Comparison of ENCODE assay signal across 12 cellular contexts in the genomic region with DNA sequence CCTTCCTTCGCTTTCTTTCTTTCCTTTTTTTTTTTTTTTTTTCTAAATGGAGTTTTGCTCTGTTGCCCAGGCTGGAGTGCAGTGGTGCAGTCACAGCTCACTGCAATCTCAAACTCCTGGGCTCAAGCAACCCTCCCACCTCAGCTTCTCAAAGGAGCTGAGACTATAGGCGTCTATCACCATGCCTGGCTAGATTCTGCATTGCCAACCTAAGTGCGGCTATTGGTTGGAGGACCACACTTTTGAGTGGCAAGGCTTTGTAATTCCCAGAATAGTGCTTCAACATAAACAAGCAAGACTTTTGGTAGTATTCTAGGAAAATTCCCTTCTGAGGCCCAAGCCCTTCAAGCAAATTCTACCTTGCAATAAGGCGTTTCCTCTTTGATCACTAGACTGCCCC.
DNase-seq lines count a peak whose midpoint lies in the region; ATAC-seq, FAIRE-seq and TF ChIP-seq lines count a peak whose summit lies in the region.
"Had no signal": no experiment of that assay in that cellular context is flagged by ENCODE, and none has a peak within 500 bp of the region (broad histone marks: within the 10 kb centered on the region; RNA-seq: fewer than 3 reads in every experiment).

No MANE protein-coding gene starts in this region.

- WGBS in esophagus muscularis mucosa: 82% methylated on average over 3 of the region's 4 CpGs
- 81 to 85% methylated on average over 4 of the region's 4 CpGs for WGBS in testis, 2 donors

- no peaks in the 10 kb centered on the region for H3K9me3 Mint-ChIP-seq in activated CD8-positive, alpha-beta memory T cell treated with anti-CD3 and anti-CD28 coated beads, Interleukin-2, amount 10 ng/mL, durations not matched to agents 7 days and 5 days (ENCODE audit: low read depth)
- H3K9me3 Mint-ChIP-seq in stimulated activated effector memory CD8-positive, alpha-beta T cell treated with anti-CD3 and anti-CD28 coated beads, Interleukin-12 subunit alpha, Interleukin-12 subunit beta, amount 100 ng/mL, for 72 hours: no peaks in the 10 kb centered on the region

- H3K4me1 Mint-ChIP-seq in activated CD8-positive, alpha-beta memory T cell treated with anti-CD3 and anti-CD28 coated beads, Interleukin-2, amount 10 ng/mL, durations not matched to agents 7 days and 5 days: peaks cover 69% of the 10 kb centered on the region
- H3K4me1 Mint-ChIP-seq in stimulated activated effector memory CD8-positive, alpha-beta T cell treated with anti-CD3 and anti-CD28 coated beads, Interleukin-12 subunit alpha, Interleukin-12 subunit beta, amount 100 ng/mL, for 72 hours: peaks cover 64% of the 10 kb centered on the region

- CTCF ChIA-PET in activated CD8-positive, alpha-beta memory T cell treated with anti-CD3 and anti-CD28 coated beads, Interleukin-2, amount 10 ng/mL, durations not matched to agents 7 days and 5 days (lab: Charles Lee): interaction anchor here (0.7 to 12.9 kb wide), 12 partner anchors 9 to 227 kb away, joined by 3 to 205 read pairs (median 9); a partner anchor contains a TSS

- no peak for ATAC-seq in activated CD8-positive, alpha-beta memory T cell treated with anti-CD3 and anti-CD28 coated beads, Interleukin-2, amount 10 ng/mL, durations not matched to agents 7 days and 5 days
- ATAC-seq in stimulated activated effector memory CD8-positive, alpha-beta T cell treated with anti-CD3 and anti-CD28 coated beads, Interleukin-12 subunit alpha, Interleukin-12 subunit beta, amount 100 ng/mL, for 72 hours: no peak

- no peak for FAIRE-seq in GM19239 (lab: Jason Lieb, UNC)
- FAIRE-seq: frontal cortex had no signal

- H3K36me3 Mint-ChIP-seq in activated CD8-positive, alpha-beta memory T cell treated with anti-CD3 and anti-CD28 coated beads, Interleukin-2, amount 10 ng/mL, durations not matched to agents 7 days and 5 days: peaks cover 6% of the 10 kb centered on the region
- H3K36me3 Mint-ChIP-seq in stimulated activated effector memory CD8-positive, alpha-beta T cell treated with anti-CD3 and anti-CD28 coated beads, Interleukin-12 subunit alpha, Interleukin-12 subunit beta, amount 100 ng/mL, for 72 hours: peaks cover 13% of the 10 kb centered on the region

- H3K36me3 ChIP-seq in esophagus muscularis mucosa (no peaks in the 10 kb centered on the region), testis (ENCODE audit: low read depth, missing control alignments) (no peaks in the 10 kb centered on the region)
- H3K36me3 ChIP-seq: adrenal gland had no signal

- H3K27ac Mint-ChIP-seq in activated CD8-positive, alpha-beta memory T cell treated with anti-CD3 and anti-CD28 coated beads, Interleukin-2, amount 10 ng/mL, durations not matched to agents 7 days and 5 days: peak overlapping the region; percentile 91
- H3K27ac Mint-ChIP-seq in stimulated activated effector memory CD8-positive, alpha-beta T cell treated with anti-CD3 and anti-CD28 coated beads, Interleukin-12 subunit alpha, Interleukin-12 subunit beta, amount 100 ng/mL, for 72 hours: peak overlapping the region; percentile 93

- peak overlapping the region; percentile 74 to 79 (median 76) for H3K27ac ChIP-seq in esophagus muscularis mucosa (replicated peaks in 1 of 4)
- H3K27ac ChIP-seq in testis: no peak overlapping the region
- H3K27ac ChIP-seq: adrenal gland had no signal

- H3K4me3 ChIP-seq in esophagus muscularis mucosa (no peak overlapping the region), testis (no peak overlapping the region)
- H3K4me3 ChIP-seq: adrenal gland had no signal

- H3K4me3 Mint-ChIP-seq in activated CD8-positive, alpha-beta memory T cell treated with anti-CD3 and anti-CD28 coated beads, Interleukin-2, amount 10 ng/mL, durations not matched to agents 7 days and 5 days: peak overlapping the region; percentile 70
- H3K4me3 Mint-ChIP-seq in stimulated activated effector memory CD8-positive, alpha-beta T cell treated with anti-CD3 and anti-CD28 coated beads, Interleukin-12 subunit alpha, Interleukin-12 subunit beta, amount 100 ng/mL, for 72 hours: peak overlapping the region; percentile 59

- no peaks in the 10 kb centered on the region for H3K27me3 Mint-ChIP-seq in activated CD8-positive, alpha-beta memory T cell treated with anti-CD3 and anti-CD28 coated beads, Interleukin-2, amount 10 ng/mL, durations not matched to agents 7 days and 5 days

- DNase-seq in activated CD8-positive, alpha-beta memory T cell treated with anti-CD3 and anti-CD28 coated beads, Interleukin-2, amount 10 ng/mL, durations not matched to agents 7 days and 5 days: no peak
- no peak for DNase-seq in activated CD8-positive, alpha-beta memory T cell treated with anti-CD3 and anti-CD28 coated beads, Interleukin-2, amount 50 U/mL, for 4 hours
- DNase-seq in SK-MEL-5 (ENCODE audit: low read depth, low spot score): peak; percentile 48
- DNase-seq in esophagus muscularis mucosa (ENCODE audit: extremely low spot score): no peak
- no peak for DNase-seq in stimulated activated effector memory CD8-positive, alpha-beta T cell treated with anti-CD3 and anti-CD28 coated beads, Interleukin-12 subunit alpha, Interleukin-12 subunit beta, amount 100 ng/mL, for 72 hours (ENCODE audit: low spot score in 2 of 2)
- DNase-seq in G401 (ENCODE audit: low spot score): no peak
- DNase-seq in GM19239 (ENCODE audit: insufficient read length, low spot score): no peak
- DNase-seq in testis: no peak
- DNase-seq: adrenal gland, DND-41, NCI-H2081 had no signal

- H3K4me1 ChIP-seq in esophagus muscularis mucosa: peaks cover 29 to 59% (median 40%) of the 10 kb centered on the region in 4 donors
- H3K4me1 ChIP-seq in testis: peaks cover 20% of the 10 kb centered on the region

- H3K27me3 ChIP-seq in esophagus muscularis mucosa: no peaks in the 10 kb centered on the region
- H3K27me3 ChIP-seq in testis: no peaks in the 10 kb centered on the region
- H3K27me3 ChIP-seq: adrenal gland had no signal

- intact Hi-C loops in esophagus muscularis mucosa (cut with DNase I): no loop called here
- intact Hi-C loops in testis (cut with DNase I; ENCODE audit: low total_unique reads): loop anchor here (5.0 kb wide), 1 partner anchor 112 kb away; no protein-coding TSS in a partner anchor

- in situ Hi-C loops in SK-MEL-5 (cut with HindIII; ENCODE audit: low pct_unique_long_range_greater_than_20kb, low sequenced_read_pairs) (loop anchor here (10.0 kb wide), 1 partner anchor 104 kb away; a partner anchor contains a TSS), G401 (cut with HindIII; ENCODE audit: low sequenced_read_pairs) (no loop called here)

- no peak for TF ChIP-seq EP300 in esophagus muscularis mucosa (IDR thresholded peaks at IDR 0.05)

- no peak for TF ChIP-seq POLR2A in esophagus muscularis mucosa (IDR thresholded peaks at IDR 0.05; ENCODE audit: low read depth)
- no peak for TF ChIP-seq POLR2A in testis (IDR thresholded peaks at IDR 0.05)

- H3K9me3 ChIP-seq in esophagus muscularis mucosa: no peaks in the 10 kb centered on the region
- no peaks in the 10 kb centered on the region for H3K9me3 ChIP-seq in testis
- H3K9me3 ChIP-seq: adrenal gland had no signal

- TF ChIP-seq CTCF in esophagus muscularis mucosa (IDR thresholded peaks at IDR 0.05) (no peak), testis (IDR thresholded peaks at IDR 0.05) (no peak)

Comparison
In these comparisons a context has a peak if more than half of its experiments do, and no peak if none do; other contexts are left out.
1. H3K27ac ChIP-seq: peak in esophagus muscularis mucosa (4 of 4); none in testis (0 of 2).